Comparison of ENCODE assay signal across 10 cellular contexts in the genomic region with DNA sequence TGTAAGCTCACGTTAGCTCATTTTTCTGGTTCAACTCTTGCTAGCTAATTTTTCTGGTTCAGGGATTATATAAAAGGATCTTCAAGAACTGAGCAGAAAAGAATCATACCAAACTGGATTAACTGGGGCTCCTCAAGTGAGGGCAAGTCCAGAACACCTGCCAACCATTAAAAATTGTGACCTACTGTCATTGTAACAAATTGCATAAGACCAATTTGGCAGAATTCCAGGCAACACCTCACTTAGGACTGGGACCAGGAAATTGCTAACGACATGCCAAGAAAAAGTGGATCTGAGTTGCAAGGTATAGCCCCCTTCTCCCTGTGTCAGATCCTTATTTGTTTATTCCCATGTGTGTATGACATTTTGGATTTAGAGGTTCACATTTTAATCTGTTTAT.
DNase-seq lines count a peak whose midpoint lies in the region; ATAC-seq and TF ChIP-seq lines count a peak whose summit lies in the region.
"Had no signal": no experiment of that assay in that cellular context is flagged by ENCODE, and none has a peak within 500 bp of the region (broad histone marks: within the 10 kb centered on the region; RNA-seq: fewer than 3 reads in every experiment).

No MANE protein-coding gene starts in this region.

- no peak overlapping the region for H3K27ac ChIP-seq in breast epithelium
- H3K27ac ChIP-seq: vagina had no signal

- DNase-seq in MCF 10A (ENCODE audit: unreplicated experiment) (peak; percentile 31), breast epithelium (ENCODE audit: low spot score in 2 of 2) (no peak), NCI-H774 (lab: John Stamatoyannopoulos, UW) (peak; percentile 59), type B pancreatic cell (ENCODE audit: extremely low spot score, unreplicated experiment) (no peak), NCI-H1092 treated with DMSO at 0.1 percent for 48 hours (lab: John Stamatoyannopoulos, UW) (no peak), Caco-2 (no peak)
- no peak for DNase-seq in activated T-helper 1 cell treated with anti-CD3 and anti-CD28 coated beads, Interleukin-12 subunit alpha, Interleukin-12 subunit beta, Interleukin-2, Interleukin-4 antibody, amounts not matched to agents 30 ng/mL and 10 ng/mL and 1 ng/mL, durations not matched to agents 14 hours and 24 hours and 36 hours (ENCODE audit: low spot score)
- DNase-seq: activated naive CD8-positive, alpha-beta T cell treated with anti-CD3 and anti-CD28 coated beads, Interleukin-2, amount 10 ng/mL, durations not matched to agents 7 days and 5 days had no signal

- no peaks in the 10 kb centered on the region for H3K36me3 Mint-ChIP-seq in MCF 10A (ENCODE audit: insufficient read depth, unreplicated experiment)
- H3K36me3 Mint-ChIP-seq in type B pancreatic cell = no peaks in the 10 kb centered on the region
- no peaks in the 10 kb centered on the region for H3K36me3 Mint-ChIP-seq in Caco-2 (ENCODE audit: insufficient read depth, unreplicated experiment)
- no peaks in the 10 kb centered on the region for H3K36me3 Mint-ChIP-seq in activated T-helper 1 cell treated with anti-CD3 and anti-CD28 coated beads, Interleukin-12 subunit alpha, Interleukin-12 subunit beta, Interleukin-2, Interleukin-4 antibody, amounts not matched to agents 30 ng/mL and 10 ng/mL and 1 ng/mL, durations not matched to agents 14 hours and 24 hours and 36 hours (ENCODE audit: low read depth)
- H3K36me3 Mint-ChIP-seq: activated naive CD8-positive, alpha-beta T cell treated with anti-CD3 and anti-CD28 coated beads, Interleukin-2, amount 10 ng/mL, durations not matched to agents 7 days and 5 days had no signal

- H3K9me3 Mint-ChIP-seq in MCF 10A (ENCODE audit: unreplicated experiment) (no peaks in the 10 kb centered on the region), type B pancreatic cell (peaks cover 4% of the 10 kb centered on the region), Caco-2 (ENCODE audit: unreplicated experiment) (no peaks in the 10 kb centered on the region)
- H3K9me3 Mint-ChIP-seq in activated T-helper 1 cell treated with anti-CD3 and anti-CD28 coated beads, Interleukin-12 subunit alpha, Interleukin-12 subunit beta, Interleukin-2, Interleukin-4 antibody, amounts not matched to agents 30 ng/mL and 10 ng/mL and 1 ng/mL, durations not matched to agents 14 hours and 24 hours and 36 hours = no peaks in the 10 kb centered on the region
- H3K9me3 Mint-ChIP-seq: activated naive CD8-positive, alpha-beta T cell treated with anti-CD3 and anti-CD28 coated beads, Interleukin-2, amount 10 ng/mL, durations not matched to agents 7 days and 5 days had no signal

- H3K4me3 Mint-ChIP-seq in MCF 10A (ENCODE audit: unreplicated experiment) (no peak overlapping the region), type B pancreatic cell (peak overlapping the region; percentile 34), Caco-2 (ENCODE audit: unreplicated experiment) (no peak overlapping the region)
- H3K4me3 Mint-ChIP-seq in activated T-helper 1 cell treated with anti-CD3 and anti-CD28 coated beads, Interleukin-12 subunit alpha, Interleukin-12 subunit beta, Interleukin-2, Interleukin-4 antibody, amounts not matched to agents 30 ng/mL and 10 ng/mL and 1 ng/mL, durations not matched to agents 14 hours and 24 hours and 36 hours = no peak overlapping the region

- H3K9me3 ChIP-seq in breast epithelium (no peaks in the 10 kb centered on the region), Caco-2 (no peaks in the 10 kb centered on the region)
- H3K9me3 ChIP-seq: vagina had no signal

- BruUV-seq in MCF 10A (replicated peaks; lab: Mats Ljungman, UMichigan) (no TSS peak), Caco-2 (replicated peaks; lab: Mats Ljungman, UMichigan) (no TSS peak)

- TF ChIP-seq CTCF in MCF 10A (IDR thresholded peaks at IDR 0.05; ENCODE audit: unreplicated experiment) (no peak), breast epithelium (IDR thresholded peaks at IDR 0.05) (no peak), type B pancreatic cell (conservative IDR thresholded peaks at IDR 0.05) (no peak), Caco-2 (IDR thresholded peaks at IDR 0.05; ENCODE audit: insufficient read depth in 1 of 2, low read depth in 1 of 2, low read length in 1 of 2, severe bottlenecking in 1 of 2, unreplicated experiment in 1 of 2) (no peak)

- H3K27ac Mint-ChIP-seq in MCF 10A (ENCODE audit: low read depth, unreplicated experiment) = no peak overlapping the region
- peak overlapping the region; percentile 31 for H3K27ac Mint-ChIP-seq in type B pancreatic cell
- H3K27ac Mint-ChIP-seq in Caco-2 (ENCODE audit: unreplicated experiment) = no peak overlapping the region
- H3K27ac Mint-ChIP-seq in activated T-helper 1 cell treated with anti-CD3 and anti-CD28 coated beads, Interleukin-12 subunit alpha, Interleukin-12 subunit beta, Interleukin-2, Interleukin-4 antibody, amounts not matched to agents 30 ng/mL and 10 ng/mL and 1 ng/mL, durations not matched to agents 14 hours and 24 hours and 36 hours = no peak overlapping the region
- H3K27ac Mint-ChIP-seq: activated naive CD8-positive, alpha-beta T cell treated with anti-CD3 and anti-CD28 coated beads, Interleukin-2, amount 10 ng/mL, durations not matched to agents 7 days and 5 days had no signal

- H3K4me1 ChIP-seq in breast epithelium (no peaks in the 10 kb centered on the region), Caco-2 (0 out of 2 replicates have a peak, but pooled peaks cover 15% of the 10 kb centered on the region)

- no peaks in the 10 kb centered on the region for H3K27me3 ChIP-seq in breast epithelium
- no peaks in the 10 kb centered on the region for H3K27me3 ChIP-seq in Caco-2 (replicated peaks; ENCODE audit: control insufficient read depth, insufficient read depth, low read length)
- H3K27me3 ChIP-seq: vagina had no signal

- no peak for TF ChIP-seq POLR2A in breast epithelium (IDR thresholded peaks at IDR 0.05)

- no peaks in the 10 kb centered on the region for H3K27me3 Mint-ChIP-seq in MCF 10A (ENCODE audit: insufficient read depth, unreplicated experiment)
- peaks cover 3% of the 10 kb centered on the region for H3K27me3 Mint-ChIP-seq in type B pancreatic cell
- peaks cover 2% of the 10 kb centered on the region for H3K27me3 Mint-ChIP-seq in Caco-2 (ENCODE audit: insufficient read depth, unreplicated experiment)
- no peaks in the 10 kb centered on the region for H3K27me3 Mint-ChIP-seq in activated T-helper 1 cell treated with anti-CD3 and anti-CD28 coated beads, Interleukin-12 subunit alpha, Interleukin-12 subunit beta, Interleukin-2, Interleukin-4 antibody, amounts not matched to agents 30 ng/mL and 10 ng/mL and 1 ng/mL, durations not matched to agents 14 hours and 24 hours and 36 hours (ENCODE audit: insufficient read depth)
- H3K27me3 Mint-ChIP-seq: activated naive CD8-positive, alpha-beta T cell treated with anti-CD3 and anti-CD28 coated beads, Interleukin-2, amount 10 ng/mL, durations not matched to agents 7 days and 5 days had no signal

- intact Hi-C loops in MCF 10A (cut with micrococcal nuclease) (no loop called here), breast epithelium (cut with DNase I; ENCODE audit: low total_unique reads) (no loop called here), Caco-2 (cut with micrococcal nuclease; ENCODE audit: unreplicated experiment) (no loop called here)
- intact Hi-C loops in activated T-helper 1 cell treated with anti-CD3 and anti-CD28 coated beads, Interleukin-12 subunit alpha, Interleukin-12 subunit beta, Interleukin-2, Interleukin-4 antibody, amounts not matched to agents 30 ng/mL and 10 ng/mL and 1 ng/mL, durations not matched to agents 14 hours and 24 hours and 36 hours (cut with micrococcal nuclease) = no loop called here

- POLR2A ChIA-PET in MCF 10A (lab: Yijun Ruan, JAX) = no interaction called here
- POLR2A ChIA-PET in Caco-2 (lab: Charles Lee) = no interaction called here

- H3K4me3 ChIP-seq in breast epithelium = no peak overlapping the region
- no peak overlapping the region for H3K4me3 ChIP-seq in Caco-2 (ENCODE audit: low read depth, low read length)
- H3K4me3 ChIP-seq: vagina had no signal

- CTCF ChIA-PET in MCF 10A (lab: Yijun Ruan, JAX) = no interaction called here
- CTCF ChIA-PET in Caco-2 (lab: Charles Lee) = interaction anchor here (0.7 kb wide), 1 partner anchor 11 kb away, joined by 3 read pairs; no protein-coding TSS in a partner anchor

- H3K4me1 Mint-ChIP-seq in MCF 10A (ENCODE audit: insufficient read depth, unreplicated experiment) (no peaks in the 10 kb centered on the region), type B pancreatic cell (ENCODE audit: unreplicated experiment) (peaks cover 37% of the 10 kb centered on the region), Caco-2 (ENCODE audit: low read depth, unreplicated experiment) (no peaks in the 10 kb centered on the region)
- peaks cover 14% of the 10 kb centered on the region for H3K4me1 Mint-ChIP-seq in activated T-helper 1 cell treated with anti-CD3 and anti-CD28 coated beads, Interleukin-12 subunit alpha, Interleukin-12 subunit beta, Interleukin-2, Interleukin-4 antibody, amounts not matched to agents 30 ng/mL and 10 ng/mL and 1 ng/mL, durations not matched to agents 14 hours and 24 hours and 36 hours (ENCODE audit: low read depth)

- ATAC-seq in esophagus mucosa = peak; percentile 89

- no peaks in the 10 kb centered on the region for H3K36me3 ChIP-seq in breast epithelium
- H3K36me3 ChIP-seq in Caco-2 (ENCODE audit: control insufficient read depth, insufficient read depth, low read length) = no peaks in the 10 kb centered on the region
- H3K36me3 ChIP-seq: vagina had no signal

Comparison
In these comparisons a context has a peak if more than half of its experiments do, and no peak if none do; other contexts are left out.
1. DNase-seq: peak in MCF 10A (single experiment) and NCI-H774 (single experiment); none in breast epithelium (0 of 2), type B pancreatic cell (single experiment), NCI-H1092 treated with DMSO at 0.1 percent for 48 hours (single experiment), Caco-2 (0 of 2) and activated T-helper 1 cell treated with anti-CD3 and anti-CD28 coated beads, Interleukin-12 subunit alpha, Interleukin-12 subunit beta, Interleukin-2, Interleukin-4 antibody, amounts not matched to agents 30 ng/mL and 10 ng/mL and 1 ng/mL, durations not matched to agents 14 hours and 24 hours and 36 hours (single experiment).